In the genomic region with DNA sequence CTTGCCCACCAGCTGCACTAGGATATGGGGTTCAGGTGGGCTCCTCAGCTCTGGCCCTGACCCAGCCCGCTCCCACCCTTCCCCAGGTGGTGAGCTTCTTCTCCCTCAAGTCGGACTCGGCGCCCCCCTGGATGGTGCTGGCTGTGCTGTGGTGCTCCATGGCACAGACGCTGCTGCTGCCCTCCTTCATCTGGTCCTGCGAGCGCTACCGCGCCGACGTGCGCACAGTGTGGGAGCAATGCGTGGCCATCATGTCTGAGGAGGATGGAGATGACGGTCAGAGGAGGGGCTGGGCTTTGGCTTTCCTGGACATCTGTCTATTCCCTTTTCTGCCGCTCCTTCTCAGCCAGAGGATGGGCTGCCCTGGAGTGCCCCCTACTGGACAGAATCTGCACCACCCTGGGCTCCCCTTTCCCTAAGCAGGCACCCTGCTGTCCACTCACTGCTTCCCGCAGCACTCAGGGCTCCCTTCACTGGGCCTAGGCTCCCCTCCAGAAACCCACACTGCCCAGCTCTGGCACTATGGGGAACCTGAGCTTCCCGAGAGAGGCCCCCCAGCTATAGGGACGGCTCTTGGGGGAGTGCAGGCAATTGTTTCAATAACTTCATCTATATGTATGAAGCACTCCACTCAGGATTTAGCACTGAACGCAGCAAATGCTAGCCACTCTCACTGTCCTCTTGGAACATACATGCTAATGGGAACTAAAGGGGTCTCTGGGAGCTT, we compare ENCODE assay signal across 7 cellular contexts. TPM values are rescaled to one million over a fixed set of nuclear protein-coding genes. Genes with fewer than 3 reads are reported as not detected.
A peak's percentile ranks its signal among the peaks of the same experiment; 100 is the strongest.
DNase-seq lines count a peak whose midpoint lies in the region; ATAC-seq, FAIRE-seq and TF ChIP-seq lines count a peak whose summit lies in the region.

No MANE protein-coding gene starts in this region.

- peak; percentile 89 for DNase-seq in GM12891 (ENCODE audit: insufficient read length, low spot score)
- DNase-seq in NCI-H1092 treated with DMSO at 0.1 percent for 48 hours (lab: John Stamatoyannopoulos, UW): peak; percentile 86
- DNase-seq in T-helper 1 cell: peak; percentile 57 to 79 (median 67)
- DNase-seq in amniotic epithelial cell (ENCODE audit: low read depth): peak; percentile 74
- peak; percentile 85 for DNase-seq in left cardiac atrium
- peak; percentile 33 for DNase-seq in pulmonary artery endothelial cell (ENCODE audit: low read depth, low spot score)
- peak; percentile 85 for DNase-seq in urothelium cell line (ENCODE audit: low spot score)

- intact Hi-C loops in left cardiac atrium (cut with DNase I): loop anchor here (5.0 to 10.0 kb wide), 3 partner anchors 71 to 211 kb away; a partner anchor contains a TSS

- ATAC-seq in left cardiac atrium: peak; percentile 53 to 58

- FAIRE-seq in GM12891 (lab: Jason Lieb, UNC) (peak; percentile 80), urothelium cell line (lab: Jason Lieb, UNC) (peak; percentile 82)

- TF ChIP-seq POLR2A in GM12891 (IDR thresholded peaks at IDR 0.05; ENCODE audit: low read depth, low read length): no peak

TF ChIP-seq in GM12891, 5 proteins besides CTCF, POLR2A, EP300 and RAD21:
- TF ChIP-seq POLR2AphosphoS5 (IDR thresholded peaks at IDR 0.05; ENCODE audit: low read depth, low read length): no peak
- TF ChIP-seq SPI1 (IDR thresholded peaks at IDR 0.05; ENCODE audit: low read depth, low read length): no peak
- TF ChIP-seq TAF1 (IDR thresholded peaks at IDR 0.05; ENCODE audit: low read depth, low read length): no peak
- no peak for TF ChIP-seq PAX5 (IDR thresholded peaks at IDR 0.05; ENCODE audit: insufficient read depth, low read length, severe bottlenecking)
- TF ChIP-seq POU2F2 (IDR thresholded peaks at IDR 0.05; ENCODE audit: low read depth, low read length): no peak

RNA-seq across cellular contexts. Expression of a gene that starts 2.6 kb away (rescaled TPM):
- polyA plus RNA-seq in GM12891 (2012; ENCODE audit: low read depth, missing spikeins): 0.63 TPM
- total RNA-seq in left cardiac atrium (10 to 100 TPM; 13.2 to 22.3 TPM), pulmonary artery endothelial cell (66.5 and 83.1 TPM in 2 replicates)

RNA-seq across cellular contexts. Expression of a gene that starts 3.9 kb away (rescaled TPM):
- polyA plus RNA-seq in GM12891 (2012; ENCODE audit: low read depth, missing spikeins): 0.18 TPM
- total RNA-seq in left cardiac atrium (1 to 10 TPM; 5.3 to 8.4 TPM), pulmonary artery endothelial cell (9.0 and 13.5 TPM in 2 replicates)

RNA-seq across cellular contexts. Expression of a gene that starts 15.2 kb away (rescaled TPM):
- 1.3 TPM for polyA plus RNA-seq in GM12891 (2012; ENCODE audit: low read depth, missing spikeins)
- total RNA-seq in left cardiac atrium (1 to 10 TPM; 2.3 to 5.8 TPM), pulmonary artery endothelial cell (0.79 and 1.4 TPM in 2 replicates)

RNA-seq across cellular contexts. Expression of a gene that starts 25.5 kb away (rescaled TPM):
- polyA plus RNA-seq in GM12891 (2012; ENCODE audit: low read depth, missing spikeins): 45.0 TPM
- under 1 TPM in 1 of 2 donors, not detected in 1; 0.82 TPM for total RNA-seq in left cardiac atrium
- 11.0 and 27.2 TPM in 2 replicates for total RNA-seq in pulmonary artery endothelial cell

RNA-seq across cellular contexts. Expression of a gene that starts 26.4 kb away (rescaled TPM):
- 53.3 TPM for polyA plus RNA-seq in GM12891 (2012; ENCODE audit: low read depth, missing spikeins)
- 10 to 100 TPM; 63.4 to 65.4 TPM for total RNA-seq in left cardiac atrium
- total RNA-seq in pulmonary artery endothelial cell: 105 and 132 TPM in 2 replicates

Comparison
In these comparisons a context has a peak if more than half of its experiments do, and no peak if none do; other contexts are left out.
1. Peak in every context shown above with its lines: DNase-seq and ATAC-seq.
2. DNase-seq: peak in every context shown above with its lines; median percentile 89 in GM12891; 86 in NCI-H1092 treated with DMSO at 0.1 percent for 48 hours; 85 in left cardiac atrium; 85 in urothelium cell line; 74 in amniotic epithelial cell; 67 in T-helper 1 cell; 33 in pulmonary artery endothelial cell.